In genomic region chr11:95821640-95822039, GRCh38 we compare ENCODE assay signal across 22 cellular contexts. TPM values are rescaled to one million over a fixed set of nuclear protein-coding genes. Genes with fewer than 3 reads are reported as not detected.
DNase-seq lines count a peak whose midpoint lies in the region; FAIRE-seq and TF ChIP-seq lines count a peak whose summit lies in the region.
"Had no signal": no experiment of that assay in that cellular context is flagged by ENCODE, and none has a peak within 500 bp of the region (broad histone marks: within the 10 kb centered on the region; RNA-seq: fewer than 3 reads in every experiment).

No MANE protein-coding gene starts in this region.

- no peak for DNase-seq in activated naive CD8-positive, alpha-beta T cell treated with anti-CD3 and anti-CD28 coated beads for 36 hours
- DNase-seq in astrocyte (ENCODE audit: low read depth) (peak; percentile 74), fibroblast of villous mesenchyme (ENCODE audit: low read depth) (peak; percentile 69), stromal cell of bone marrow (ENCODE audit: low read depth) (peak; percentile 21), NCI-H1105 treated with DMSO at 0.1 percent for 48 hours (lab: John Stamatoyannopoulos, UW) (no peak), esophagus squamous epithelium (lab: John Stamatoyannopoulos, UW) (no peak), DMS 273 (lab: John Stamatoyannopoulos, UW; ENCODE audit: unreplicated experiment) (no peak)
- DNase-seq: activated B cell treated with CpG ODN at 0.5 μM for 24 hours; activated gamma-delta T cell treated with Interleukin-2 at 50 U/mL for 16 hours; COR-L47; effector memory CD4-positive, alpha-beta T cell; H7; NCI-H146; NCI-H446; retina; stimulated activated CD4-positive, alpha-beta T cell treated with anti-CD3 and anti-CD28 coated beads, Interleukin-15, amount 100 ng/mL, for 24 hours; stimulated activated naive CD8-positive, alpha-beta T cell treated with anti-CD3 and anti-CD28 coated beads, Interleukin-15, amount 100 ng/mL, for 72 hours had no signal

- H3K79me2 ChIP-seq in astrocyte (ENCODE audit: insufficient read depth, low read length), result no peaks in the 10 kb centered on the region

- H3K36me3 Mint-ChIP-seq in activated naive CD8-positive, alpha-beta T cell, result peaks cover 11% of the 10 kb centered on the region
- peaks cover 35% of the 10 kb centered on the region for H3K36me3 Mint-ChIP-seq in activated naive CD8-positive, alpha-beta T cell treated with anti-CD3 and anti-CD28 coated beads for 36 hours
- H3K36me3 Mint-ChIP-seq in astrocyte (ENCODE audit: low read depth, unreplicated experiment), result peaks cover 2% of the 10 kb centered on the region

- intact Hi-C loops in esophagus squamous epithelium (cut with DNase I), result no loop called here

- H3K4me3 ChIP-seq in astrocyte (ENCODE audit: insufficient read depth, low read depth, low read length), result no peak overlapping the region
- H3K4me3 ChIP-seq in fibroblast of villous mesenchyme (ENCODE audit: low read depth, low read length), result no peak overlapping the region
- H3K4me3 ChIP-seq in esophagus squamous epithelium, result no peak overlapping the region
- H3K4me3 ChIP-seq: gastroesophageal sphincter, vagina had no signal

- no peak for TF ChIP-seq CTCF in astrocyte (IDR thresholded peaks at IDR 0.05; ENCODE audit: insufficient read depth, low read depth, low read length)
- TF ChIP-seq CTCF in fibroblast of villous mesenchyme (IDR thresholded peaks at IDR 0.05; ENCODE audit: insufficient read depth, low read depth, low read length), result no peak
- no peak for TF ChIP-seq CTCF in esophagus squamous epithelium (IDR thresholded peaks at IDR 0.05)

- no peaks in the 10 kb centered on the region for H3K4me1 Mint-ChIP-seq in activated naive CD8-positive, alpha-beta T cell (ENCODE audit: low read depth)
- H3K4me1 Mint-ChIP-seq in activated naive CD8-positive, alpha-beta T cell treated with anti-CD3 and anti-CD28 coated beads for 36 hours, result no peaks in the 10 kb centered on the region
- H3K4me1 Mint-ChIP-seq in astrocyte (ENCODE audit: low read depth, unreplicated experiment), result peaks cover 6% of the 10 kb centered on the region
- H3K4me1 Mint-ChIP-seq: activated B cell treated with CpG ODN at 0.5 μM for 24 hours; stimulated activated naive CD8-positive, alpha-beta T cell treated with anti-CD3 and anti-CD28 coated beads, Interleukin-15, amount 100 ng/mL, for 72 hours had no signal

- no peak overlapping the region for H3K4me3 Mint-ChIP-seq in activated naive CD8-positive, alpha-beta T cell
- no peak overlapping the region for H3K4me3 Mint-ChIP-seq in activated naive CD8-positive, alpha-beta T cell treated with anti-CD3 and anti-CD28 coated beads for 36 hours
- no peak overlapping the region for H3K4me3 Mint-ChIP-seq in astrocyte (ENCODE audit: unreplicated experiment)
- H3K4me3 Mint-ChIP-seq: activated B cell treated with CpG ODN at 0.5 μM for 24 hours; stimulated activated naive CD8-positive, alpha-beta T cell treated with anti-CD3 and anti-CD28 coated beads, Interleukin-15, amount 100 ng/mL, for 72 hours; T-helper 1 cell treated with Interleukin-12 subunit alpha and Interleukin-12 subunit beta and Interleukin-4 antibody, amounts not matched to agents 30 μg/mL and 1 μg/mL, for 36 hours had no signal

- H3K27ac Mint-ChIP-seq in activated naive CD8-positive, alpha-beta T cell, result peak overlapping the region; percentile 68
- no peak overlapping the region for H3K27ac Mint-ChIP-seq in activated naive CD8-positive, alpha-beta T cell treated with anti-CD3 and anti-CD28 coated beads for 36 hours
- H3K27ac Mint-ChIP-seq in astrocyte (ENCODE audit: unreplicated experiment), result peak overlapping the region; percentile 27
- H3K27ac Mint-ChIP-seq: activated B cell treated with CpG ODN at 0.5 μM for 24 hours; stimulated activated naive CD8-positive, alpha-beta T cell treated with anti-CD3 and anti-CD28 coated beads, Interleukin-15, amount 100 ng/mL, for 72 hours; T-helper 1 cell treated with Interleukin-12 subunit alpha and Interleukin-12 subunit beta and Interleukin-4 antibody, amounts not matched to agents 30 μg/mL and 1 μg/mL, for 36 hours had no signal

- WGBS in esophagus squamous epithelium, 2 donors, result 75 to 83% methylated on average over 2 of the region's 2 CpGs

- no peak overlapping the region for H2AFZ ChIP-seq in astrocyte (ENCODE audit: low read depth, low read length)

- H3K27me3 ChIP-seq in astrocyte (ENCODE audit: insufficient read depth, low read length) (no peaks in the 10 kb centered on the region), esophagus squamous epithelium (no peaks in the 10 kb centered on the region)
- H3K27me3 ChIP-seq: gastroesophageal sphincter, vagina had no signal

- H3K9me3 ChIP-seq in astrocyte (ENCODE audit: insufficient read depth, low read depth, low read length), result no peaks in the 10 kb centered on the region
- H3K9me3 ChIP-seq in esophagus squamous epithelium, result no peaks in the 10 kb centered on the region
- H3K9me3 ChIP-seq: gastroesophageal sphincter, vagina had no signal

- H4K20me1 ChIP-seq in astrocyte (ENCODE audit: insufficient read depth, low read length), result no peaks in the 10 kb centered on the region

- no peak for TF ChIP-seq POLR2A in esophagus squamous epithelium (IDR thresholded peaks at IDR 0.05)

- no peaks in the 10 kb centered on the region for H3K4me1 ChIP-seq in astrocyte (ENCODE audit: insufficient read depth, low read length)
- no peaks in the 10 kb centered on the region for H3K4me1 ChIP-seq in esophagus squamous epithelium
- H3K4me1 ChIP-seq: gastroesophageal sphincter, vagina had no signal

- H3K9me3 Mint-ChIP-seq in activated naive CD8-positive, alpha-beta T cell (ENCODE audit: low read depth), result no peaks in the 10 kb centered on the region
- no peaks in the 10 kb centered on the region for H3K9me3 Mint-ChIP-seq in activated naive CD8-positive, alpha-beta T cell treated with anti-CD3 and anti-CD28 coated beads for 36 hours
- no peaks in the 10 kb centered on the region for H3K9me3 Mint-ChIP-seq in astrocyte (ENCODE audit: unreplicated experiment)
- H3K9me3 Mint-ChIP-seq: activated B cell treated with CpG ODN at 0.5 μM for 24 hours; stimulated activated naive CD8-positive, alpha-beta T cell treated with anti-CD3 and anti-CD28 coated beads, Interleukin-15, amount 100 ng/mL, for 72 hours; T-helper 1 cell treated with Interleukin-12 subunit alpha and Interleukin-12 subunit beta and Interleukin-4 antibody, amounts not matched to agents 30 μg/mL and 1 μg/mL, for 36 hours had no signal

- no peak overlapping the region for H3K9ac ChIP-seq in astrocyte (ENCODE audit: low read length)

- no peak overlapping the region for H3K4me2 ChIP-seq in astrocyte (ENCODE audit: low read length)

- H3K27ac ChIP-seq in astrocyte (ENCODE audit: low read depth, low read length) (no peak overlapping the region), esophagus squamous epithelium (no peak overlapping the region)
- H3K27ac ChIP-seq: gastroesophageal sphincter, vagina had no signal

- H3K36me3 ChIP-seq in astrocyte (ENCODE audit: insufficient read depth, low read length), result peaks cover 13% of the 10 kb centered on the region
- H3K36me3 ChIP-seq in esophagus squamous epithelium, result peaks cover 0 to 66% (median 4%) of the 10 kb centered on the region in 3 donors

- peak; percentile 67 for FAIRE-seq in astrocyte (lab: Jason Lieb, UNC)
- FAIRE-seq: GM12892 had no signal

- no peaks in the 10 kb centered on the region for H3K27me3 Mint-ChIP-seq in activated naive CD8-positive, alpha-beta T cell
- no peaks in the 10 kb centered on the region for H3K27me3 Mint-ChIP-seq in activated naive CD8-positive, alpha-beta T cell treated with anti-CD3 and anti-CD28 coated beads for 36 hours
- H3K27me3 Mint-ChIP-seq in astrocyte (ENCODE audit: low read depth, unreplicated experiment), result no peaks in the 10 kb centered on the region
- H3K27me3 Mint-ChIP-seq: activated B cell treated with CpG ODN at 0.5 μM for 24 hours; stimulated activated naive CD8-positive, alpha-beta T cell treated with anti-CD3 and anti-CD28 coated beads, Interleukin-15, amount 100 ng/mL, for 72 hours had no signal

RNA-seq across cellular contexts. Expression of gene CEP57, which starts 31.3 kb away (rescaled TPM):
- total RNA-seq in activated naive CD8-positive, alpha-beta T cell treated with anti-CD3 and anti-CD28 coated beads for 36 hours, result 100 to 1,000 TPM; 101 to 105 TPM
- 23.4 and 23.5 TPM in 2 replicates for total RNA-seq in astrocyte
- 30.9 and 48.4 TPM in 2 replicates for total RNA-seq in fibroblast of villous mesenchyme
- 10 to 100 TPM; 18.6 to 30.1 (median 23.8) TPM for total RNA-seq in esophagus squamous epithelium

RNA-seq across cellular contexts. Expression of gene FAM76B, which starts 32.1 kb away (rescaled TPM):
- total RNA-seq in activated naive CD8-positive, alpha-beta T cell treated with anti-CD3 and anti-CD28 coated beads for 36 hours, result 10 to 100 TPM; 46.8 to 49.8 TPM
- total RNA-seq in astrocyte (19.7 and 26.1 TPM in 2 replicates), fibroblast of villous mesenchyme (15.1 and 22.2 TPM in 2 replicates), esophagus squamous epithelium (10 to 100 TPM; 14.8 to 33.8 (median 19.8) TPM)

Comparison
In these comparisons a context has a peak if more than half of its experiments do, and no peak if none do; other contexts are left out.
1. DNase-seq: peak in astrocyte (single experiment), fibroblast of villous mesenchyme (single experiment) and stromal cell of bone marrow (single experiment); none in activated naive CD8-positive, alpha-beta T cell treated with anti-CD3 and anti-CD28 coated beads for 36 hours (single experiment), NCI-H1105 treated with DMSO at 0.1 percent for 48 hours (single experiment), esophagus squamous epithelium (single experiment) and DMS 273 (single experiment).